In genomic region chr7:120785056-120785455, GRCh38 we compare ENCODE assay signal across 34 cellular contexts.
"Had no signal": no experiment of that assay in that cellular context is flagged by ENCODE, and none has a peak within 500 bp of the region (broad histone marks: within the 10 kb centered on the region; RNA-seq: fewer than 3 reads in every experiment).

No MANE protein-coding gene starts in this region.

- H3K36me3 Mint-ChIP-seq: activated CD4-positive, alpha-beta memory T cell treated with anti-CD3 and anti-CD28 coated beads for 36 hours; activated naive CD8-positive, alpha-beta T cell treated with anti-CD3 and anti-CD28 coated beads, Interleukin-2, amount 10 ng/mL, durations not matched to agents 7 days and 5 days; immature natural killer cell; naive B cell; stimulated activated naive B cell treated with anti-CD40 and anti-IgM and Interleukin-4, amounts not matched to agents 10 μg/mL and 1 μg/mL and 100 μg/mL, for 72 hours had no signal

- H3K36me3 ChIP-seq: colonic mucosa, gastroesophageal sphincter, right atrium auricular region, stomach, suprapubic skin, tibial nerve had no signal

- ATAC-seq: gastroesophageal sphincter; left colon; psoas muscle; stimulated activated naive B cell treated with anti-CD40 and anti-IgM and Interleukin-4, amounts not matched to agents 10 μg/mL and 1 μg/mL and 100 μg/mL, for 72 hours had no signal

- H3K9me3 ChIP-seq: colonic mucosa, gastroesophageal sphincter, psoas muscle, right atrium auricular region, stomach, suprapubic skin, tibial nerve had no signal

- H3K27me3 Mint-ChIP-seq: activated naive CD8-positive, alpha-beta T cell treated with anti-CD3 and anti-CD28 coated beads, Interleukin-2, amount 10 ng/mL, durations not matched to agents 7 days and 5 days had no signal

- H3K27me3 ChIP-seq: colonic mucosa, gastroesophageal sphincter, right atrium auricular region, stomach, suprapubic skin, tibial nerve had no signal

- H3K27ac Mint-ChIP-seq: activated CD4-positive, alpha-beta memory T cell treated with anti-CD3 and anti-CD28 coated beads for 36 hours; activated naive CD4-positive, alpha-beta T cell treated with anti-CD3 and anti-CD28 coated beads for 36 hours; activated naive CD8-positive, alpha-beta T cell treated with anti-CD3 and anti-CD28 coated beads, Interleukin-2, amount 10 ng/mL, durations not matched to agents 7 days and 5 days; activated T-helper 1 cell treated with anti-CD3 and anti-CD28 coated beads, Interleukin-12 subunit alpha, Interleukin-12 subunit beta, Interleukin-2, Interleukin-4 antibody, amounts not matched to agents 30 ng/mL and 10 ng/mL and 1 ng/mL, durations not matched to agents 14 hours and 24 hours and 36 hours; immature natural killer cell; mesothelial cell of epicardium; naive B cell; stimulated activated naive B cell treated with anti-CD40 and anti-IgM and Interleukin-4, amounts not matched to agents 10 μg/mL and 1 μg/mL and 100 μg/mL, for 72 hours; T-helper 2 cell treated with Interferon-gamma antibody and Interleukin-4, amounts not matched to agents 5 μg/mL and 100 μg/mL, for 36 hours had no signal

- H3K4me3 Mint-ChIP-seq: activated CD4-positive, alpha-beta memory T cell treated with anti-CD3 and anti-CD28 coated beads for 36 hours; activated naive CD4-positive, alpha-beta T cell treated with anti-CD3 and anti-CD28 coated beads for 36 hours; activated naive CD8-positive, alpha-beta T cell treated with anti-CD3 and anti-CD28 coated beads, Interleukin-2, amount 10 ng/mL, durations not matched to agents 7 days and 5 days; activated T-helper 1 cell treated with anti-CD3 and anti-CD28 coated beads, Interleukin-12 subunit alpha, Interleukin-12 subunit beta, Interleukin-2, Interleukin-4 antibody, amounts not matched to agents 30 ng/mL and 10 ng/mL and 1 ng/mL, durations not matched to agents 14 hours and 24 hours and 36 hours; central memory CD8-positive, alpha-beta T cell; immature natural killer cell; mesothelial cell of epicardium; naive B cell; stimulated activated naive B cell treated with anti-CD40 and anti-IgM and Interleukin-4, amounts not matched to agents 10 μg/mL and 1 μg/mL and 100 μg/mL, for 72 hours; T-helper 2 cell treated with Interferon-gamma antibody and Interleukin-4, amounts not matched to agents 5 μg/mL and 100 μg/mL, for 36 hours had no signal

- H2AFZ ChIP-seq: parathyroid adenoma had no signal

- H3K4me3 ChIP-seq: colonic mucosa, gastroesophageal sphincter, psoas muscle, right atrium auricular region, stomach, suprapubic skin, tibial nerve had no signal

- H3K4me1 Mint-ChIP-seq: activated naive CD8-positive, alpha-beta T cell treated with anti-CD3 and anti-CD28 coated beads, Interleukin-2, amount 10 ng/mL, durations not matched to agents 7 days and 5 days; central memory CD8-positive, alpha-beta T cell; immature natural killer cell; naive B cell; stimulated activated naive B cell treated with anti-CD40 and anti-IgM and Interleukin-4, amounts not matched to agents 10 μg/mL and 1 μg/mL and 100 μg/mL, for 72 hours had no signal

- H3K79me2 ChIP-seq: parathyroid adenoma had no signal

- H3K9ac ChIP-seq: parathyroid adenoma had no signal

- H3K9me3 Mint-ChIP-seq: activated CD4-positive, alpha-beta memory T cell treated with anti-CD3 and anti-CD28 coated beads for 36 hours; activated naive CD4-positive, alpha-beta T cell treated with anti-CD3 and anti-CD28 coated beads for 36 hours; activated naive CD8-positive, alpha-beta T cell treated with anti-CD3 and anti-CD28 coated beads, Interleukin-2, amount 10 ng/mL, durations not matched to agents 7 days and 5 days; activated T-helper 1 cell treated with anti-CD3 and anti-CD28 coated beads, Interleukin-12 subunit alpha, Interleukin-12 subunit beta, Interleukin-2, Interleukin-4 antibody, amounts not matched to agents 30 ng/mL and 10 ng/mL and 1 ng/mL, durations not matched to agents 14 hours and 24 hours and 36 hours; central memory CD8-positive, alpha-beta T cell; mesothelial cell of epicardium; naive B cell; stimulated activated naive B cell treated with anti-CD40 and anti-IgM and Interleukin-4, amounts not matched to agents 10 μg/mL and 1 μg/mL and 100 μg/mL, for 72 hours; T-helper 2 cell treated with Interferon-gamma antibody and Interleukin-4, amounts not matched to agents 5 μg/mL and 100 μg/mL, for 36 hours had no signal

- DNase-seq: activated CD4-positive, alpha-beta memory T cell treated with anti-CD3 and anti-CD28 coated beads for 36 hours; activated CD4-positive, alpha-beta T cell treated with anti-CD3 and anti-CD28 coated beads for 48 hours; activated CD8-positive, alpha-beta memory T cell treated with anti-CD3 and anti-CD28 coated beads, Interleukin-2, amount 50 U/mL, for 4 hours; activated effector memory CD4-positive, alpha-beta T cell treated with anti-CD3 and anti-CD28 coated beads, Interleukin-2, amount 50 U/mL, for 16 hours; activated naive CD4-positive, alpha-beta T cell treated with anti-CD3 and anti-CD28 coated beads for 36 hours; activated naive CD8-positive, alpha-beta T cell treated with anti-CD3 and anti-CD28 coated beads, Interleukin-2, amount 10 ng/mL, durations not matched to agents 7 days and 5 days; activated T-cell treated with anti-CD3 and anti-CD28 coated beads, Interleukin-2, amount 50 U/mL, for 1 hour; amniotic stem cell; colonic mucosa; effector CD8-positive, alpha-beta T cell; erythroblast; hippocampal formation; immature natural killer cell; kidney; left colon; mammary epithelial cell; naive B cell; nucleus accumbens; psoas muscle; stimulated activated CD4-positive, alpha-beta T cell treated with anti-CD3 and anti-CD28 coated beads, Interleukin-15, amount 100 ng/mL, for 24 hours; stimulated activated CD4-positive, alpha-beta T cell treated with anti-CD3 and anti-CD28 coated beads, Interleukin-2, amount 100 ng/mL, for 24 hours; stimulated activated naive B cell treated with anti-CD40 and anti-IgM and Interleukin-4, amounts not matched to agents 10 μg/mL and 1 μg/mL and 100 μg/mL, for 72 hours; stomach; T-helper 1 cell had no signal

- FAIRE-seq: astrocyte, kidney had no signal

- H3K4me1 ChIP-seq: colonic mucosa, gastroesophageal sphincter, parathyroid adenoma, psoas muscle, right atrium auricular region, stomach, suprapubic skin, tibial nerve had no signal

- H3K27ac ChIP-seq: colonic mucosa, gastroesophageal sphincter, parathyroid adenoma, psoas muscle, right atrium auricular region, stomach, suprapubic skin, tibial nerve had no signal
